Comparison of ENCODE assay signal across 8 cellular contexts in the genomic region with DNA sequence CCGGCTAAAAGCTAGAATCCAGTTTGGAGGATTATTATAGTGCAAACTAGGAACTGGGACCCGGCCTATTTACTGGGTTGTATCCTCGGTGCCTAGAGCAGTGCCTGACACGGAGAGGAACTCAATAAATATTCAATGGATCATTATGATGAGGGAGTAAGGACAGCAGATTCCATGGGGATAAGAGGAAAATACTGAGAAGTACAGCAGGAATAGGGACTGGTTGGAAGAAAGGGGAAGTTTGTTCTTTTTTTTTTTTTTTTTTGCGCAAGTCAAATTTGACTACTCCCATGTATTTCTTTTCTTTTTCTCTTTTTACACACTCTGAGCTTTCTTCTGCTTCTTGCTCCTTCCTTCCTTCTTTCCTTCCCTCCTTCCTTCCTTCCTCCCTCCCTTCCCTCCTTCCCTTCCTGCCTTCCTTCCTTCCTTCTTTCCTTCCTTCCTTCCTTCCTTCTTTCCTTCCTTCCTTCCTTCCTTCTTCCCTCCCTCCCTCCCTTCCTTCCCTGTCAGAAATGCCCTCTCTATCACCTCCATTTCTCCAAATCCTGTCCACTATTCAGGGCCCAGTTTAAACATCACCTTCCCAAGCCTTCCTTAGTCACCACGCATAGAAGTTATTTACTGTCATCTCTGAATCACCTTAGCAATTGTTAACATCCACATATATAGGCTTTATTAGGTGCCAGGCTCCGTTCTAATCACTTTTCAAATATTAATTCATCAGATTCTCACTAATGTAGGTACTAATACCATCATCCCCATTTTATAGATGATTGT. TPM values are rescaled to one million over a fixed set of nuclear protein-coding genes. Genes with fewer than 3 reads are reported as not detected.
A peak's percentile ranks its signal among the peaks of the same experiment; 100 is the strongest.
DNase-seq lines count a peak whose midpoint lies in the region; ATAC-seq and TF ChIP-seq lines count a peak whose summit lies in the region.

No MANE protein-coding gene starts in this region.

- peak overlapping the region; percentile 59 for H2AFZ ChIP-seq in OCI-LY1 (ENCODE audit: low read length)
- H2AFZ ChIP-seq in osteoblast (ENCODE audit: low read length): peak overlapping the region; percentile 87

- TF ChIP-seq CTCF in Calu3 (IDR thresholded peaks at IDR 0.05; ENCODE audit: unreplicated experiment) (no peak), OCI-LY1 (IDR thresholded peaks at IDR 0.05; ENCODE audit: low read length) (no peak), endodermal cell (conservative IDR thresholded peaks at IDR 0.05) (no peak), osteoblast (IDR thresholded peaks at IDR 0.05; ENCODE audit: extremely low read depth, low read depth, low read length) (no peak)

- H3K9ac ChIP-seq in OCI-LY1 (ENCODE audit: low read length): peak overlapping the region; percentile 92; the same call in 1 of the 2 replicates
- peak overlapping the region; percentile 36 for H3K9ac ChIP-seq in endodermal cell (ENCODE audit: extremely low read depth, low read length, poor library complexity, severe bottlenecking)

- H3K36me3 ChIP-seq in OCI-LY1 (ENCODE audit: insufficient read depth, low read length): peaks cover 25% of the 10 kb centered on the region
- H3K36me3 ChIP-seq in endodermal cell (ENCODE audit: control insufficient read depth, insufficient read depth, low read length): peaks cover 15% of the 10 kb centered on the region
- peaks cover 5% of the 10 kb centered on the region for H3K36me3 ChIP-seq in osteoblast (ENCODE audit: insufficient read depth, low read length)

- peaks cover 35% of the 10 kb centered on the region for H3K4me1 Mint-ChIP-seq in Calu3 (ENCODE audit: low read depth, unreplicated experiment)
- peaks cover 29% of the 10 kb centered on the region for H3K4me1 Mint-ChIP-seq in endodermal cell

- H3K27me3 ChIP-seq in OCI-LY1 (ENCODE audit: insufficient read depth, low read length) (0 out of 2 replicates have a peak, but pooled peaks cover 2% of the 10 kb centered on the region), endodermal cell (ENCODE audit: control insufficient read depth, insufficient read depth, low read length, poor library complexity, severe bottlenecking) (no peaks in the 10 kb centered on the region), osteoblast (ENCODE audit: insufficient read depth, low read length) (no peaks in the 10 kb centered on the region)

- H3K27ac ChIP-seq in OCI-LY1 (ENCODE audit: low read depth, low read length, poor library complexity, severe bottlenecking) (no peak overlapping the region), endodermal cell (ENCODE audit: low read depth, low read length) (no peak overlapping the region), osteoblast (ENCODE audit: low read depth, low read length) (no peak overlapping the region)

- CTCF ChIA-PET in Calu3 (lab: Charles Lee): interaction anchor here (0.7 to 1.2 kb wide), 2 partner anchors 114 to 152 kb away, joined by 3 to 4 read pairs; a partner anchor contains a TSS

- BruUV-seq in Calu3 (replicated peaks; lab: Mats Ljungman, UMichigan): TSS peak; percentile 81

- no peaks in the 10 kb centered on the region for H3F3A ChIP-seq in OCI-LY1 (ENCODE audit: insufficient read depth, low read length)

- H3K27me3 Mint-ChIP-seq in Calu3 (ENCODE audit: unreplicated experiment): peaks cover under 1% of the 10 kb centered on the region
- H3K27me3 Mint-ChIP-seq in endodermal cell (ENCODE audit: insufficient read depth): no peaks in the 10 kb centered on the region

- H3K4me3 ChIP-seq in OCI-LY1 (ENCODE audit: low read depth, low read length, poor library complexity, severe bottlenecking) (peak overlapping the region; percentile 90), endodermal cell (ENCODE audit: low read length) (peak overlapping the region; percentile 87), osteoblast (ENCODE audit: insufficient read depth, low read length) (peak overlapping the region; percentile 91)

- H3K9me3 Mint-ChIP-seq in Calu3 (ENCODE audit: low read depth, unreplicated experiment) (no peaks in the 10 kb centered on the region), endodermal cell (peaks cover 3% of the 10 kb centered on the region)

- no peaks in the 10 kb centered on the region for H4K20me1 ChIP-seq in OCI-LY1 (ENCODE audit: insufficient read depth, low read length)
- H4K20me1 ChIP-seq in osteoblast (ENCODE audit: insufficient read depth, low read length): no peaks in the 10 kb centered on the region

- WGBS in endodermal cell (ENCODE audit: insufficient coverage in 1 of 2, insufficient read length in 1 of 2), 2 experiments: 58 to 73% methylated on average over 6 of the region's 7 CpGs

- intact Hi-C loops in Calu3 (cut with micrococcal nuclease; ENCODE audit: unreplicated experiment): no loop called here

- H3K79me2 ChIP-seq in OCI-LY1 (ENCODE audit: insufficient read depth, low read length) (no peaks in the 10 kb centered on the region; the same call in 1 of the 2 replicates), osteoblast (ENCODE audit: insufficient read depth, low read length) (peaks cover 24% of the 10 kb centered on the region)

- H3K9me2 ChIP-seq in OCI-LY1 (ENCODE audit: low read depth, low read length): no peaks in the 10 kb centered on the region

- H3K27ac Mint-ChIP-seq in Calu3 (ENCODE audit: unreplicated experiment) (peak overlapping the region; percentile 50), endodermal cell (peak overlapping the region; percentile 29)

- ATAC-seq in HG03521 (IDR thresholded peaks at IDR 0.05; ENCODE audit: unreplicated experiment): no peak

- DNase-seq in Calu3: no peak
- no peak for DNase-seq in endodermal cell
- DNase-seq in osteoblast (ENCODE audit: insufficient read length, low spot score, missing footprints): no peak
- no peak for DNase-seq in stimulated activated naive CD4-positive, alpha-beta T cell treated with Interleukin-2 at 50 U/mL for 16 hours (lab: John Stamatoyannopoulos, UW)
- no peak for DNase-seq in stimulated activated CD4-positive, alpha-beta T cell treated with anti-CD3 and anti-CD28 coated beads, Interleukin-2, amount 100 ng/mL, for 48 hours
- DNase-seq in ureter (ENCODE audit: low spot score): no peak

- H3K4me1 ChIP-seq in OCI-LY1 (ENCODE audit: insufficient read depth, low read length, severe bottlenecking) (peaks cover 20% of the 10 kb centered on the region), endodermal cell (ENCODE audit: control insufficient read depth, insufficient read depth, low read length) (peaks cover 16% of the 10 kb centered on the region), osteoblast (ENCODE audit: insufficient read depth, low read length) (peaks cover 29% of the 10 kb centered on the region)

- H3K36me3 Mint-ChIP-seq in Calu3 (ENCODE audit: insufficient read depth, unreplicated experiment) (peaks cover 33% of the 10 kb centered on the region), endodermal cell (ENCODE audit: low read depth) (peaks cover 26% of the 10 kb centered on the region)

- no peaks in the 10 kb centered on the region for H3K9me3 ChIP-seq in OCI-LY1 (ENCODE audit: low read length)
- peaks cover under 1% of the 10 kb centered on the region for H3K9me3 ChIP-seq in endodermal cell (ENCODE audit: control insufficient read depth, low read length)
- H3K9me3 ChIP-seq in osteoblast (ENCODE audit: low read depth, low read length): no peaks in the 10 kb centered on the region

- H3K4me3 Mint-ChIP-seq in Calu3 (ENCODE audit: low read depth, unreplicated experiment): peak overlapping the region; percentile 82
- peak overlapping the region; percentile 81 for H3K4me3 Mint-ChIP-seq in endodermal cell

- H3K4me2 ChIP-seq in OCI-LY1 (ENCODE audit: low read length) (peak overlapping the region; percentile 87), osteoblast (ENCODE audit: insufficient read depth, low read length) (peak overlapping the region; percentile 94)

RNA-seq across cellular contexts. Expression of a gene that starts 0.9 kb away (rescaled TPM):
- total RNA-seq in Calu3 (2022) (57.9 and 63.9 TPM in 2 replicates), endodermal cell (10 to 100 TPM; 61.3 to 86.5 TPM), osteoblast (18.8 and 22.1 TPM in 2 replicates), ureter (30.4 TPM)
- 76.3 TPM for polyA plus RNA-seq in endodermal cell (2013, experiment 1 of 2)
- 65.0 TPM for polyA plus RNA-seq in endodermal cell (2013, experiment 2 of 2)
